ENCODE assay signal across 8 cellular contexts in the genomic region with DNA sequence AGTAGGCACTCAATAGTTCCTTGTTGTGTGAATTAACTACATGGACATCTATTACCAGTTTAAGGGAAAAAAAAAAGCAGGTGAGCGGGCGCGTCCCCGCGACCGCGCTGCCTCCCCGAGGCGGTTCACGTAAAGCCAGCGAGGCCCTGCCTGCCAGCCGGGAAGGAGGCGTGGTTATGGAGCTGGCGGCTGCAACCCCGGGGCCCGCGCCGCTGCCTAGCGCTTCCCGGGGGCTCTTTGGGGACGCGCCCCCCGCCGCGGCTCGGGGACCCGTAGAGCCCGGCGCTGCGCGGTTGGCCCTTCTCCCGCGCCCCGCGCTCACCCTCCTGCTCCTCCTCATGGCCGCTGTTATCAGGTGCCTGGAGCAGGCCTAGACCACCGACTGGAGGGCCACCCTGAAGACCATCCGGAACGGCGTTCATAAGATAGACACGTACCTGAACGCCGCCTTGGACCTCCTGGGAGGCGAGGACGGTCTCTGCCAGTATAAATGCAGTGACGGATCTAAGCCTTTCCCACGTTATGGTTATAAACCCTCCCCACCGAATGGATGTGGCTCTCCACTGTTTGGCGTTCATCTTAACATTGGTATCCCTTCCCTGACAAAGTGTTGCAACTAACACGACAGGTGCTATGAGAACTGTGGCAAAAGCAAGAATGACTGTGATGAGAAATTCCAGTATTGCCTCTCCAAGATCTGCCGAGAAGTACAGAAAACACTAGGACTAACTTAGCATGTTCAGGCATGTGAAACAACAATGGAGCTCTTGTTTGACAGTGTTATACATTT. TPM values are rescaled to one million over a fixed set of nuclear protein-coding genes. Genes with fewer than 3 reads are reported as not detected.
DNase-seq lines count a peak whose midpoint lies in the region; ATAC-seq and TF ChIP-seq lines count a peak whose summit lies in the region.

No MANE protein-coding gene starts in this region.

- peaks cover 3% of the 10 kb centered on the region; the same call in 1 of the 2 replicates for H3K36me3 ChIP-seq in BJ (ENCODE audit: control insufficient read depth, insufficient read depth, low read length)
- peaks cover 3% of the 10 kb centered on the region for H3K36me3 ChIP-seq in neural progenitor cell
- H3K36me3 ChIP-seq in tibial artery, result no peaks in the 10 kb centered on the region

- peak overlapping the region; percentile 78 for H3K4me2 ChIP-seq in neural progenitor cell

- ATAC-seq in GM21381 (IDR thresholded peaks at IDR 0.05; ENCODE audit: unreplicated experiment), result no peak

- no peak overlapping the region for H3K27ac Mint-ChIP-seq in neural progenitor cell

- H3K4me3 ChIP-seq in BJ (ENCODE audit: low read depth, low read length), result peak overlapping the region; percentile 43
- peak overlapping the region; percentile 42 to 45 for H3K4me3 ChIP-seq in foreskin fibroblast (ENCODE audit: low read depth in 1 of 2, low read length in 2 of 2)
- H3K4me3 ChIP-seq in neural progenitor cell, result peak overlapping the region; percentile 58
- peak overlapping the region; percentile 43 to 51 for H3K4me3 ChIP-seq in tibial artery

- H3K27me3 Mint-ChIP-seq in neural progenitor cell (ENCODE audit: insufficient read depth, low read depth), result peaks cover 14% of the 10 kb centered on the region

- no peaks in the 10 kb centered on the region for H3K9me3 ChIP-seq in neural progenitor cell (ENCODE audit: low read depth)
- H3K9me3 ChIP-seq in tibial artery, result no peaks in the 10 kb centered on the region

- H3K9ac ChIP-seq in neural progenitor cell, result no peak overlapping the region

- DNase-seq in BJ (ENCODE audit: low read depth), result no peak
- peak; percentile 13 for DNase-seq in HT1080 (ENCODE audit: low read depth)
- peak; percentile 25 for DNase-seq in OCI-M1 (lab: John Stamatoyannopoulos, UW)
- peak; percentile 29 for DNase-seq in activated gamma-delta T cell (lab: John Stamatoyannopoulos, UW)
- peak; percentile 40 to 82 for DNase-seq in foreskin fibroblast
- DNase-seq in neural progenitor cell (ENCODE audit: low spot score), result peak; percentile 88
- no peak for DNase-seq in tibial artery

- H3K27me3 ChIP-seq in BJ (ENCODE audit: control insufficient read depth, insufficient read depth, low read length) (no peaks in the 10 kb centered on the region), neural progenitor cell (no peaks in the 10 kb centered on the region), tibial artery (no peaks in the 10 kb centered on the region)

- H3K27ac ChIP-seq in neural progenitor cell, result no peak overlapping the region
- H3K27ac ChIP-seq in tibial artery, result peak overlapping the region in 1 of 2 donors; percentile 40

- POLR2A ChIA-PET in BJ (lab: Charles Lee), result no interaction called here

- peak overlapping the region; percentile 75 for H3K4me3 Mint-ChIP-seq in neural progenitor cell

- peaks cover 12% of the 10 kb centered on the region for H3K36me3 Mint-ChIP-seq in neural progenitor cell

- H3F3A ChIP-seq in neural progenitor cell (ENCODE audit: low read depth), result peaks cover 48% of the 10 kb centered on the region

- peak overlapping the region; percentile 86 for H2AFZ ChIP-seq in neural progenitor cell (replicated peaks)

- H4K20me1 ChIP-seq in neural progenitor cell (ENCODE audit: low read depth), result no peaks in the 10 kb centered on the region

- peaks cover 4% of the 10 kb centered on the region for H3K9me3 Mint-ChIP-seq in neural progenitor cell

- peaks cover 5% of the 10 kb centered on the region for H3K4me1 ChIP-seq in neural progenitor cell
- peaks cover 0 to 27% (median 16%) of the 10 kb centered on the region in 4 donors for H3K4me1 ChIP-seq in tibial artery

- peaks cover 24% of the 10 kb centered on the region for H3K4me1 Mint-ChIP-seq in neural progenitor cell

- H3K79me2 ChIP-seq in neural progenitor cell (ENCODE audit: low read depth), result peaks cover 15% of the 10 kb centered on the region

- TF ChIP-seq CTCF in BJ (IDR thresholded peaks at IDR 0.05; ENCODE audit: insufficient read depth, low read depth, low read length), result peak; percentile 21; the same call in 1 of the 2 replicates
- TF ChIP-seq CTCF in foreskin fibroblast (IDR thresholded peaks at IDR 0.05; ENCODE audit: low read depth, low read length), result no peak
- TF ChIP-seq CTCF in neural progenitor cell (IDR thresholded peaks at IDR 0.05), result peak; percentile 34
- TF ChIP-seq CTCF in tibial artery (IDR thresholded peaks at IDR 0.05), result no peak

- CTCF ChIA-PET in BJ (lab: Yijun Ruan, JAX), result interaction anchor here (0.7 to 1.1 kb wide), 3 partner anchors 19 to 318 kb away, joined by 3 to 4 read pairs (median 3); no protein-coding TSS in a partner anchor

- intact Hi-C loops in tibial artery (cut with DNase I; ENCODE audit: low total_unique reads), result loop anchor here (5.0 to 10.0 kb wide), 3 partner anchors 34 to 316 kb away; a partner anchor contains a TSS

RNA-seq across cellular contexts. Expression of a gene that starts 2.6 kb away (rescaled TPM):
- polyA plus RNA-seq in BJ (2011; rRNA removed), result 13.1 and 18.9 TPM in 2 replicates
- polyA minus RNA-seq in BJ (2011; rRNA and poly(A)+ RNA removed), result 15.1 and 19.5 TPM in 2 replicates
- total RNA-seq in HT1080 (2014; rRNA removed; shearing (Covaris generic)), result 39.0 and 45.8 TPM in 2 replicates
- polyA plus RNA-seq in HT1080 (2015; cell fraction: cytosol; rRNA removed), result 21.1 and 22.4 TPM in 2 replicates
- 50.4 and 54.0 TPM in 2 replicates for polyA plus RNA-seq in HT1080 (2015; cell fraction: nucleus; rRNA removed)
- 9.4 and 15.9 TPM in 2 replicates for total RNA-seq in neural progenitor cell (ENCODE audit: low replicate concordance)

RNA-seq across cellular contexts. Expression of a gene that starts 35.6 kb away (rescaled TPM):
- polyA plus RNA-seq in BJ (2011; rRNA removed), result 2.8 and 3.1 TPM in 2 replicates
- 1.6 and 3.1 TPM in 2 replicates for polyA minus RNA-seq in BJ (2011; rRNA and poly(A)+ RNA removed)
- 27.4 and 34.4 TPM in 2 replicates for total RNA-seq in HT1080 (2014; rRNA removed; shearing (Covaris generic))
- polyA plus RNA-seq in HT1080 (2015; cell fraction: cytosol; rRNA removed), result 11.4 and 12.7 TPM in 2 replicates
- polyA plus RNA-seq in HT1080 (2015; cell fraction: nucleus; rRNA removed), result 17.9 and 23.0 TPM in 2 replicates
- total RNA-seq in neural progenitor cell (ENCODE audit: low replicate concordance), result 42.4 and 47.4 TPM in 2 replicates

RNA-seq across cellular contexts. Expression of a gene that starts 35.8 kb away (rescaled TPM):
- 14.2 and 19.6 TPM in 2 replicates for polyA plus RNA-seq in BJ (2011; rRNA removed)
- 12.3 and 14.5 TPM in 2 replicates for polyA minus RNA-seq in BJ (2011; rRNA and poly(A)+ RNA removed)
- total RNA-seq in HT1080 (2014; rRNA removed; shearing (Covaris generic)), result 15.4 and 26.7 TPM in 2 replicates
- 25.4 and 32.6 TPM in 2 replicates for polyA plus RNA-seq in HT1080 (2015; cell fraction: cytosol; rRNA removed)
- 47.2 and 54.4 TPM in 2 replicates for polyA plus RNA-seq in HT1080 (2015; cell fraction: nucleus; rRNA removed)
- 37.4 and 45.9 TPM in 2 replicates for total RNA-seq in neural progenitor cell (ENCODE audit: low replicate concordance)

Comparison
In these comparisons a context has a peak if more than half of its experiments do, and no peak if none do; other contexts are left out.
1. DNase-seq: peak in HT1080 (single experiment), OCI-M1 (single experiment), activated gamma-delta T cell (single experiment), foreskin fibroblast (2 of 2) and neural progenitor cell (single experiment); none in BJ (single experiment) and tibial artery (0 of 2).
2. CTCF ChIP-seq: peak in BJ (single experiment) and neural progenitor cell (single experiment); none in foreskin fibroblast (single experiment) and tibial artery (0 of 2).
3. Peak in every context shown above with its lines, with median percentiles within 50 percentile points of each other: H3K4me3 ChIP-seq.